ENCODE assay signal across 1 cellular context in the genomic region with DNA sequence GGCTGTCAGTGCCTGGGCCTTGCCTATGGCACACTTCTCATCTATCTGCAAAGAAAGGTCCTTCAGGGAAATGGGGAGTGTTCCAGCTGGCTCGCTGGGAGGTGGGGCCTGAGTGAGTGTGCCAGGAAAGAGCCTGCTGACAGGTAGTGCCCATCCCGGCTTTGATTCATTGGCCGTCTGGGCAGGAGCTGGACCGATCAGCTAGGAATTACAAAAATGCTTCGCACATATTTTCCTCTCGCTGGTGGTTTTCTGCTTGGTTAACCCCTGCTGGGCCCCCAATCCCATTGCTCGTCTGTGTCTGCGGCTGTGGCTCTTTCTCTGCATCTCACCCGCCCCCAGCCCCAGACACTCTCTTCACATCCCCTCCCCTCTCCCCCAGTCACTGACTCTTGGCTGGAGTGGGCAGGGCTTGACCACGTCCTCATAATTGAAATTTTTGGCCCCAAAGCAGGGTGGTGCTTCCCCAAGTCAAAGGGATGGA.
TF ChIP-seq lines count a peak whose summit lies in the region.

No MANE protein-coding gene starts in this region.

TF ChIP-seq in GM23338, 12 proteins besides CTCF, POLR2A, EP300 and RAD21 (continued from another document):
- TF ChIP-seq, protein P1, sequence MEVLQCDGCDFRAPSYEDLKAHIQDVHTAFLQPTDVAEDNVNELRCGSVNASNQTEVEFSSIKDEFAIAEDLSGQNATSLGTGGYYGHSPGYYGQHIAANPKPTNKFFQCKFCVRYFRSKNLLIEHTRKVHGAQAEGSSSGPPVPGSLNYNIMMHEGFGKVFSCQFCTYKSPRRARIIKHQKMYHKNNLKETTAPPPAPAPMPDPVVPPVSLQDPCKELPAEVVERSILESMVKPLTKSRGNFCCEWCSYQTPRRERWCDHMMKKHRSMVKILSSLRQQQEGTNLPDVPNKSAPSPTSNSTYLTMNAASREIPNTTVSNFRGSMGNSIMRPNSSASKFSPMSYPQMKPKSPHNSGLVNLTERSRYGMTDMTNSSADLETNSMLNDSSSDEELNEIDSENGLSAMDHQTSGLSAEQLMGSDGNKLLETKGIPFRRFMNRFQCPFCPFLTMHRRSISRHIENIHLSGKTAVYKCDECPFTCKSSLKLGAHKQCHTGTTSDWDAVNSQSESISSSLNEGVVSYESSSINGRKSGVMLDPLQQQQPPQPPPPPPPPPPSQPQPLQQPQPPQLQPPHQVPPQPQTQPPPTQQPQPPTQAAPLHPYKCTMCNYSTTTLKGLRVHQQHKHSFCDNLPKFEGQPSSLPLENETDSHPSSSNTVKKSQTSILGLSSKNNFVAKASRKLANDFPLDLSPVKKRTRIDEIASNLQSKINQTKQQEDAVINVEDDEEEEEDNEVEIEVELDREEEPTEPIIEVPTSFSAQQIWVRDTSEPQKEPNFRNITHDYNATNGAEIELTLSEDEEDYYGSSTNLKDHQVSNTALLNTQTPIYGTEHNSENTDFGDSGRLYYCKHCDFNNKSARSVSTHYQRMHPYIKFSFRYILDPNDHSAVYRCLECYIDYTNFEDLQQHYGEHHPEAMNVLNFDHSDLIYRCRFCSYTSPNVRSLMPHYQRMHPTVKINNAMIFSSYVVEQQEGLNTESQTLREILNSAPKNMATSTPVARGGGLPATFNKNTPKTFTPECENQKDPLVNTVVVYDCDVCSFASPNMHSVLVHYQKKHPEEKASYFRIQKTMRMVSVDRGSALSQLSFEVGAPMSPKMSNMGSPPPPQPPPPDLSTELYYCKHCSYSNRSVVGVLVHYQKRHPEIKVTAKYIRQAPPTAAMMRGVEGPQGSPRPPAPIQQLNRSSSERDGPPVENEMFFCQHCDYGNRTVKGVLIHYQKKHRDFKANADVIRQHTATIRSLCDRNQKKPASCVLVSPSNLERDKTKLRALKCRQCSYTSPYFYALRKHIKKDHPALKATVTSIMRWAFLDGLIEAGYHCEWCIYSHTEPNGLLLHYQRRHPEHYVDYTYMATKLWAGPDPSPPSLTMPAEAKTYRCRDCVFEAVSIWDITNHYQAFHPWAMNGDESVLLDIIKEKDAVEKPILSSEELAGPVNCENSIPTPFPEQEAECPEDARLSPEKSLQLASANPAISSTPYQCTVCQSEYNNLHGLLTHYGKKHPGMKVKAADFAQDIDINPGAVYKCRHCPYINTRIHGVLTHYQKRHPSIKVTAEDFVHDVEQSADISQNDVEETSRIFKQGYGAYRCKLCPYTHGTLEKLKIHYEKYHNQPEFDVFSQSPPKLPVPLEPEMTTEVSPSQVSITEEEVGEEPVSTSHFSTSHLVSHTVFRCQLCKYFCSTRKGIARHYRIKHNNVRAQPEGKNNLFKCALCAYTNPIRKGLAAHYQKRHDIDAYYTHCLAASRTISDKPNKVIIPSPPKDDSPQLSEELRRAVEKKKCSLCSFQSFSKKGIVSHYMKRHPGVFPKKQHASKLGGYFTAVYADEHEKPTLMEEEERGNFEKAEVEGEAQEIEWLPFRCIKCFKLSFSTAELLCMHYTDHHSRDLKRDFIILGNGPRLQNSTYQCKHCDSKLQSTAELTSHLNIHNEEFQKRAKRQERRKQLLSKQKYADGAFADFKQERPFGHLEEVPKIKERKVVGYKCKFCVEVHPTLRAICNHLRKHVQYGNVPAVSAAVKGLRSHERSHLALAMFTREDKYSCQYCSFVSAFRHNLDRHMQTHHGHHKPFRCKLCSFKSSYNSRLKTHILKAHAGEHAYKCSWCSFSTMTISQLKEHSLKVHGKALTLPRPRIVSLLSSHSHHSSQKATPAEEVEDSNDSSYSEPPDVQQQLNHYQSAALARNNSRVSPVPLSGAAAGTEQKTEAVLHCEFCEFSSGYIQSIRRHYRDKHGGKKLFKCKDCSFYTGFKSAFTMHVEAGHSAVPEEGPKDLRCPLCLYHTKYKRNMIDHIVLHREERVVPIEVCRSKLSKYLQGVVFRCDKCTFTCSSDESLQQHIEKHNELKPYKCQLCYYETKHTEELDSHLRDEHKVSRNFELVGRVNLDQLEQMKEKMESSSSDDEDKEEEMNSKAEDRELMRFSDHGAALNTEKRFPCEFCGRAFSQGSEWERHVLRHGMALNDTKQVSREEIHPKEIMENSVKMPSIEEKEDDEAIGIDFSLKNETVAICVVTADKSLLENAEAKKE (CRISPR knock-in tag; IDR thresholded peaks at IDR 0.05), result no peak
- TF ChIP-seq STAT1 (IDR thresholded peaks at IDR 0.05; ENCODE audit: unreplicated experiment) (no peak), POLR2AphosphoS5 (IDR thresholded peaks at IDR 0.05; ENCODE audit: low read depth) (no peak), CREB1 (CRISPR knock-in tag; IDR thresholded peaks at IDR 0.05; ENCODE audit: low read depth) (no peak), JUNB (IDR thresholded peaks at IDR 0.05; ENCODE audit: unreplicated experiment) (no peak), ZNF331 (CRISPR knock-in tag; IDR thresholded peaks at IDR 0.05; ENCODE audit: low read depth) (no peak), NANOG (IDR thresholded peaks at IDR 0.05; ENCODE audit: borderline replicate concordance) (no peak), ZNF114 (CRISPR knock-in tag; IDR thresholded peaks at IDR 0.05) (no peak)
- TF ChIP-seq, protein P2, sequence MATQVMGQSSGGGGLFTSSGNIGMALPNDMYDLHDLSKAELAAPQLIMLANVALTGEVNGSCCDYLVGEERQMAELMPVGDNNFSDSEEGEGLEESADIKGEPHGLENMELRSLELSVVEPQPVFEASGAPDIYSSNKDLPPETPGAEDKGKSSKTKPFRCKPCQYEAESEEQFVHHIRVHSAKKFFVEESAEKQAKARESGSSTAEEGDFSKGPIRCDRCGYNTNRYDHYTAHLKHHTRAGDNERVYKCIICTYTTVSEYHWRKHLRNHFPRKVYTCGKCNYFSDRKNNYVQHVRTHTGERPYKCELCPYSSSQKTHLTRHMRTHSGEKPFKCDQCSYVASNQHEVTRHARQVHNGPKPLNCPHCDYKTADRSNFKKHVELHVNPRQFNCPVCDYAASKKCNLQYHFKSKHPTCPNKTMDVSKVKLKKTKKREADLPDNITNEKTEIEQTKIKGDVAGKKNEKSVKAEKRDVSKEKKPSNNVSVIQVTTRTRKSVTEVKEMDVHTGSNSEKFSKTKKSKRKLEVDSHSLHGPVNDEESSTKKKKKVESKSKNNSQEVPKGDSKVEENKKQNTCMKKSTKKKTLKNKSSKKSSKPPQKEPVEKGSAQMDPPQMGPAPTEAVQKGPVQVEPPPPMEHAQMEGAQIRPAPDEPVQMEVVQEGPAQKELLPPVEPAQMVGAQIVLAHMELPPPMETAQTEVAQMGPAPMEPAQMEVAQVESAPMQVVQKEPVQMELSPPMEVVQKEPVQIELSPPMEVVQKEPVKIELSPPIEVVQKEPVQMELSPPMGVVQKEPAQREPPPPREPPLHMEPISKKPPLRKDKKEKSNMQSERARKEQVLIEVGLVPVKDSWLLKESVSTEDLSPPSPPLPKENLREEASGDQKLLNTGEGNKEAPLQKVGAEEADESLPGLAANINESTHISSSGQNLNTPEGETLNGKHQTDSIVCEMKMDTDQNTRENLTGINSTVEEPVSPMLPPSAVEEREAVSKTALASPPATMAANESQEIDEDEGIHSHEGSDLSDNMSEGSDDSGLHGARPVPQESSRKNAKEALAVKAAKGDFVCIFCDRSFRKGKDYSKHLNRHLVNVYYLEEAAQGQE (IDR thresholded peaks at IDR 0.05; ENCODE audit: unreplicated experiment), result no peak
TF ChIP-seq in GM23338: peak in this region for 0.
